19 cellular contexts compared by ENCODE assay signal in the genomic region with DNA sequence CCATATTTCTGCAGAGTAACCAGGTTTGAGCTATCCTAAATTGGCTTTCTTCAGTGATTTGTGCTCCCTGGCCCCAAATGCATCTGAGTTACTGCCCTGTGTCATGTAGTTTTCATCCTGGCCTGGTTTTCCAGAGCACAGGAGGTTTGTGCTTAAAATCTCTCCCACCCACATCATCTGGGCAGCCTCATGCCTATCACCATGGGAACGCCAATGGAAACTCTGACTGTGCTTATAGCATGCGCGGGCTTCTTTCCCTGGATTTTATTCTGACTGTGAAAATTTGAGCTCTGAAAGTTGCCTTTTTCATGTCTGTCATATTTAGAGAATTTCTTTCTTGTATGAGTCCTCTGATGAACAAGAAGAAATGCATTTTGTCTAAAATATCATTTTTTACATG. TPM values are rescaled to one million over a fixed set of nuclear protein-coding genes. Genes with fewer than 3 reads are reported as not detected.
DNase-seq lines count a peak whose midpoint lies in the region; ATAC-seq and TF ChIP-seq lines count a peak whose summit lies in the region.
"Had no signal": no experiment of that assay in that cellular context is flagged by ENCODE, and none has a peak within 500 bp of the region (broad histone marks: within the 10 kb centered on the region; RNA-seq: fewer than 3 reads in every experiment).

No MANE protein-coding gene starts in this region.

- H3K9ac ChIP-seq in GM23248 = no peak overlapping the region

- H3K27me3 ChIP-seq in GM23248 (replicated peaks; ENCODE audit: insufficient read depth) = no peaks in the 10 kb centered on the region
- no peaks in the 10 kb centered on the region for H3K27me3 ChIP-seq in hepatocyte
- H3K27me3 ChIP-seq: Peyer's patch had no signal

- no peaks in the 10 kb centered on the region for H3F3A ChIP-seq in GM23248 (ENCODE audit: insufficient read depth)

- no peak overlapping the region for H3K27ac Mint-ChIP-seq in endothelial cell (ENCODE audit: unreplicated experiment)
- H3K27ac Mint-ChIP-seq in activated CD4-positive, alpha-beta T cell treated with anti-CD3 and anti-CD28 coated beads, Interleukin-2, amount 10 ng/mL, durations not matched to agents 24 days and 14 days = no peak overlapping the region
- H3K27ac Mint-ChIP-seq: activated naive CD8-positive, alpha-beta T cell had no signal

- ATAC-seq in sciatic nerve (peak; percentile 78), HG03432 (IDR thresholded peaks at IDR 0.05; ENCODE audit: unreplicated experiment) (no peak)

- peaks cover 1% of the 10 kb centered on the region for H3K27me3 Mint-ChIP-seq in endothelial cell (ENCODE audit: unreplicated experiment)
- peaks cover 2% of the 10 kb centered on the region for H3K27me3 Mint-ChIP-seq in activated CD4-positive, alpha-beta T cell treated with anti-CD3 and anti-CD28 coated beads, Interleukin-2, amount 10 ng/mL, durations not matched to agents 24 days and 14 days

- TF ChIP-seq CTCF in hepatocyte (IDR thresholded peaks at IDR 0.05; ENCODE audit: poor library complexity) = no peak
- no peak for TF ChIP-seq CTCF in endothelial cell (IDR thresholded peaks at IDR 0.05; ENCODE audit: unreplicated experiment)

- H3K4me1 Mint-ChIP-seq in endothelial cell (ENCODE audit: unreplicated experiment) = peaks cover 12% of the 10 kb centered on the region
- no peaks in the 10 kb centered on the region for H3K4me1 Mint-ChIP-seq in activated CD4-positive, alpha-beta T cell treated with anti-CD3 and anti-CD28 coated beads, Interleukin-2, amount 10 ng/mL, durations not matched to agents 24 days and 14 days

- no peaks in the 10 kb centered on the region for H3K36me3 ChIP-seq in GM23248 (ENCODE audit: low read depth)
- no peaks in the 10 kb centered on the region for H3K36me3 ChIP-seq in hepatocyte (replicated peaks; ENCODE audit: insufficient read depth, low read depth)
- H3K36me3 ChIP-seq: Peyer's patch had no signal

- H2AFZ ChIP-seq in GM23248 = no peak overlapping the region
- no peak overlapping the region for H2AFZ ChIP-seq in hepatocyte

- H3K4me3 ChIP-seq in GM23248 = no peak overlapping the region
- no peak overlapping the region for H3K4me3 ChIP-seq in hepatocyte
- H3K4me3 ChIP-seq: Peyer's patch had no signal

- H3K36me3 Mint-ChIP-seq in endothelial cell (ENCODE audit: low read depth, unreplicated experiment) = no peaks in the 10 kb centered on the region
- H3K36me3 Mint-ChIP-seq in activated CD4-positive, alpha-beta T cell treated with anti-CD3 and anti-CD28 coated beads, Interleukin-2, amount 10 ng/mL, durations not matched to agents 24 days and 14 days (ENCODE audit: low read depth) = no peaks in the 10 kb centered on the region
- H3K36me3 Mint-ChIP-seq: activated naive CD8-positive, alpha-beta T cell had no signal

- H4K20me1 ChIP-seq in GM23248 (ENCODE audit: insufficient read depth) = no peaks in the 10 kb centered on the region
- no peaks in the 10 kb centered on the region for H4K20me1 ChIP-seq in hepatocyte (ENCODE audit: insufficient read depth, poor library complexity, severe bottlenecking)

- in situ Hi-C loops in GM23248 (cut with MboI) = no loop called here

- H3K9me2 ChIP-seq in GM23248 (ENCODE audit: insufficient read depth) (no peaks in the 10 kb centered on the region), hepatocyte (replicated peaks; ENCODE audit: insufficient read depth) (no peaks in the 10 kb centered on the region)

- H3K4me3 Mint-ChIP-seq in endothelial cell (ENCODE audit: unreplicated experiment) = no peak overlapping the region
- no peak overlapping the region for H3K4me3 Mint-ChIP-seq in activated CD4-positive, alpha-beta T cell treated with anti-CD3 and anti-CD28 coated beads, Interleukin-2, amount 10 ng/mL, durations not matched to agents 24 days and 14 days
- H3K4me3 Mint-ChIP-seq: activated naive CD8-positive, alpha-beta T cell had no signal

- peak; percentile 51 for DNase-seq in GM23248
- peak in 37 of 61 donors; percentile 16 to 86 (median 50) for DNase-seq in caudate nucleus (lab: John Stamatoyannopoulos, UW)
- peak; percentile 50 for DNase-seq in hepatocyte (ENCODE audit: low spot score)
- DNase-seq in sciatic nerve (ENCODE audit: low spot score) = no peak
- DNase-seq in activated T-cell treated with anti-CD3 and anti-CD28 coated beads, Interleukin-2, amount 50 U/mL, for 48 hours = no peak
- DNase-seq in endothelial cell (ENCODE audit: low spot score) = no peak
- DNase-seq in activated CD4-positive, alpha-beta T cell treated with anti-CD3 and anti-CD28 coated beads, Interleukin-2, amount 10 ng/mL, durations not matched to agents 24 days and 14 days = no peak
- DNase-seq: activated CD4-positive, CD25-positive, alpha-beta regulatory T cell; activated CD8-positive, alpha-beta memory T cell treated with anti-CD3 and anti-CD28 coated beads, Interleukin-2, amount 50 U/mL, for 4 hours; cortex of kidney; HCEC 1CT; Karpas-422; kidney glomerular epithelial cell; NCI-H1436; NCI-H69; T-helper 1 cell had no signal

- intact Hi-C loops in sciatic nerve (cut with DNase I) = no loop called here
- intact Hi-C loops in activated CD4-positive, alpha-beta T cell treated with anti-CD3 and anti-CD28 coated beads, Interleukin-2, amount 10 ng/mL, durations not matched to agents 24 days and 14 days (cut with micrococcal nuclease) = no loop called here

- WGBS in GM23248 (ENCODE audit: low coverage in 1 of 2, low lambda C conversion rate in 2 of 2, missing lambda C conversion rate in 2 of 2), 2 experiments = 58 to 76% methylated on average over 3 of the region's 3 CpGs
- WGBS in hepatocyte (ENCODE audit: low lambda C conversion rate, missing lambda C conversion rate) = 57% methylated on average over 3 of the region's 3 CpGs

- H3K4me1 ChIP-seq in GM23248 (ENCODE audit: insufficient read depth) = 0 out of 2 replicates have a peak, but pooled peaks cover 3% of the 10 kb centered on the region
- H3K4me1 ChIP-seq in hepatocyte (ENCODE audit: insufficient read depth) = no peaks in the 10 kb centered on the region

- H3K9me3 ChIP-seq in GM23248 (ENCODE audit: low read depth) (no peaks in the 10 kb centered on the region), hepatocyte (ENCODE audit: low read depth) (no peaks in the 10 kb centered on the region)
- H3K9me3 ChIP-seq: Peyer's patch had no signal

- no peaks in the 10 kb centered on the region for H3K9me3 Mint-ChIP-seq in endothelial cell (ENCODE audit: unreplicated experiment)
- H3K9me3 Mint-ChIP-seq in activated CD4-positive, alpha-beta T cell treated with anti-CD3 and anti-CD28 coated beads, Interleukin-2, amount 10 ng/mL, durations not matched to agents 24 days and 14 days = no peaks in the 10 kb centered on the region

- H3K79me2 ChIP-seq in GM23248 (ENCODE audit: insufficient read depth) (no peaks in the 10 kb centered on the region), hepatocyte (no peaks in the 10 kb centered on the region)

- no peak overlapping the region for H3K27ac ChIP-seq in GM23248
- H3K27ac ChIP-seq in caudate nucleus (ENCODE audit: low read depth, low read length) = peak overlapping the region; percentile 94
- H3K27ac ChIP-seq in hepatocyte = no peak overlapping the region

- H3K4me2 ChIP-seq in GM23248 (ENCODE audit: unreplicated experiment) (no peak overlapping the region), hepatocyte (no peak overlapping the region)

RNA-seq across cellular contexts. Expression of gene IRAG1, which starts 55.3 kb away (rescaled TPM):
- 5.9 and 6.7 TPM in 2 replicates for total RNA-seq in GM23248 (2014; rRNA removed; shearing (Covaris generic))
- 4.5 and 5.3 TPM in 2 replicates for polyA plus RNA-seq in GM23248 (2016; fragmentation: Nextera tagmentation; extraction: Ambion mirVana)
- 5.7 and 7.1 TPM in 2 replicates for total RNA-seq in hepatocyte
- 3.1 and 3.2 TPM in 2 replicates for polyA plus RNA-seq in hepatocyte
- 9.6 TPM for total RNA-seq in sciatic nerve
- total RNA-seq in endothelial cell (ENCODE audit: unreplicated experiment) = 8.7 TPM
- not detected in 2 replicates for total RNA-seq in activated CD4-positive, alpha-beta T cell treated with anti-CD3 and anti-CD28 coated beads, Interleukin-2, amount 10 ng/mL, durations not matched to agents 24 days and 14 days

Comparison
In these comparisons a context has a peak if more than half of its experiments do, and no peak if none do; other contexts are left out.
1. DNase-seq: peak in GM23248 (single experiment), caudate nucleus (37 of 61) and hepatocyte (single experiment); none in sciatic nerve (single experiment), activated T-cell treated with anti-CD3 and anti-CD28 coated beads, Interleukin-2, amount 50 U/mL, for 48 hours (0 of 2), endothelial cell (single experiment) and activated CD4-positive, alpha-beta T cell treated with anti-CD3 and anti-CD28 coated beads, Interleukin-2, amount 10 ng/mL, durations not matched to agents 24 days and 14 days (single experiment).